Comparison of ENCODE assay signal across 1 cellular context in genomic region chr15:98548172-98548971, GRCh38.
A peak's percentile ranks its signal among the peaks of the same experiment; 100 is the strongest.
TF ChIP-seq lines count a peak whose summit lies in the region.

No MANE protein-coding gene starts in this region.

TF ChIP-seq in A549, 52 proteins besides CTCF, POLR2A, EP300 and RAD21 (continued from another document):
- TF ChIP-seq REST (IDR thresholded peaks at IDR 0.05): no peak
- TF ChIP-seq TFCP2L1 (CRISPR knock-in tag; IDR thresholded peaks at IDR 0.05): peak; percentile 9; the same call in 1 of the 2 replicates
- TF ChIP-seq SMC3 (IDR thresholded peaks at IDR 0.05): no peak; the same call in 2 of the 3 replicates
- no peak for TF ChIP-seq FOXS1 (CRISPR knock-in tag; IDR thresholded peaks at IDR 0.05)
- no peak; the same call in 1 of the 2 replicates for TF ChIP-seq BHLHE40 (IDR thresholded peaks at IDR 0.05; ENCODE audit: low read depth, low read length)
- no peak for TF ChIP-seq ATOH8 (CRISPR knock-in tag; IDR thresholded peaks at IDR 0.05; ENCODE audit: low read depth)
- TF ChIP-seq EHMT2 (IDR thresholded peaks at IDR 0.05; ENCODE audit: low read depth): no peak
- TF ChIP-seq EHF (CRISPR knock-in tag; IDR thresholded peaks at IDR 0.05): no peak
- no peak for TF ChIP-seq ZNF302 (CRISPR knock-in tag; IDR thresholded peaks at IDR 0.05)
- TF ChIP-seq JUNB (IDR thresholded peaks at IDR 0.05): no peak
- no peak for TF ChIP-seq FOSB (CRISPR knock-in tag; IDR thresholded peaks at IDR 0.05)
- TF ChIP-seq NR3C1 (IDR thresholded peaks at IDR 0.05): no peak
- TF ChIP-seq BCL3 (IDR thresholded peaks at IDR 0.05): no peak
- no peak for TF ChIP-seq FOSL2 (IDR thresholded peaks at IDR 0.05)
- TF ChIP-seq FOSL2 (CRISPR knock-in tag; IDR thresholded peaks at IDR 0.05): peak; percentile 61
- no peak; the same call in 1 of the 2 replicates for TF ChIP-seq GATA3 (IDR thresholded peaks at IDR 0.05; ENCODE audit: borderline replicate concordance)
- no peak for TF ChIP-seq CBX2 (IDR thresholded peaks at IDR 0.05; ENCODE audit: borderline replicate concordance, low read depth)
- TF ChIP-seq NPAS2 (CRISPR knock-in tag; IDR thresholded peaks at IDR 0.05; ENCODE audit: borderline replicate concordance): 0 out of 2 replicates have a peak, but pooled peaks have one; percentile 37
- TF ChIP-seq ZC3H11A (IDR thresholded peaks at IDR 0.05): no peak
- TF ChIP-seq HOXA7 (CRISPR knock-in tag; IDR thresholded peaks at IDR 0.05): no peak
- TF ChIP-seq ELK1 (IDR thresholded peaks at IDR 0.05; ENCODE audit: low read depth, low read length): no peak
- no peak for TF ChIP-seq HMGXB4 (CRISPR knock-in tag; IDR thresholded peaks at IDR 0.05; ENCODE audit: borderline replicate concordance)
- peak; percentile 97 for TF ChIP-seq E2F6 (IDR thresholded peaks at IDR 0.05; ENCODE audit: borderline replicate concordance, low read depth)
- no peak for TF ChIP-seq TP53 (CRISPR knock-in tag; IDR thresholded peaks at IDR 0.05)
- TF ChIP-seq HES2 (IDR thresholded peaks at IDR 0.05): no peak
- no peak for TF ChIP-seq MAFK (IDR thresholded peaks at IDR 0.05; ENCODE audit: partially characterized antibody)
- TF ChIP-seq HOXB13 (CRISPR knock-in tag; IDR thresholded peaks at IDR 0.05; ENCODE audit: low read depth): peak; percentile 39; the same call in 1 of the 2 replicates
- TF ChIP-seq SREBF2 (IDR thresholded peaks at IDR 0.05): no peak
